12 cellular contexts compared by ENCODE assay signal in genomic region chrX:115563633-115564182, GRCh38. TPM values are rescaled to one million over a fixed set of nuclear protein-coding genes. Genes with fewer than 3 reads are reported as not detected.
A peak's percentile ranks its signal among the peaks of the same experiment; 100 is the strongest.
DNase-seq lines count a peak whose midpoint lies in the region; ATAC-seq and TF ChIP-seq lines count a peak whose summit lies in the region.
"Had no signal": no experiment of that assay in that cellular context is flagged by ENCODE, and none has a peak within 500 bp of the region (broad histone marks: within the 10 kb centered on the region; RNA-seq: fewer than 3 reads in every experiment).

No MANE protein-coding gene starts in this region.

- no peak for TF ChIP-seq EP300 in suprapubic skin (IDR thresholded peaks at IDR 0.05)

- TF ChIP-seq POLR2A in suprapubic skin (IDR thresholded peaks at IDR 0.05) = no peak

- H3K9me3 ChIP-seq in adipocyte (ENCODE audit: control insufficient read depth, low read length) = no peaks in the 10 kb centered on the region
- H3K9me3 ChIP-seq in iPS-18a (ENCODE audit: control insufficient read depth, low read depth, low read length) = no peaks in the 10 kb centered on the region
- H3K9me3 ChIP-seq in suprapubic skin = no peaks in the 10 kb centered on the region

- ATAC-seq in GM21447 (IDR thresholded peaks at IDR 0.05; ENCODE audit: unreplicated experiment) = no peak
- ATAC-seq in GM18873 (IDR thresholded peaks at IDR 0.05; ENCODE audit: low FRiP score, unreplicated experiment) = no peak

- peak overlapping the region; percentile 3 for H3K4me3 ChIP-seq in adipocyte (ENCODE audit: low read length)
- peak overlapping the region; percentile 99 for H3K4me3 ChIP-seq in iPS-18a (ENCODE audit: low read length)
- peak overlapping the region; percentile 62 for H3K4me3 ChIP-seq in suprapubic skin
- H3K4me3 ChIP-seq: SK-N-MC had no signal

- H3K36me3 ChIP-seq in adipocyte (ENCODE audit: control insufficient read depth, insufficient read depth, low read length, severe bottlenecking) (no peaks in the 10 kb centered on the region), iPS-18a (ENCODE audit: control insufficient read depth, low read depth, low read length) (no peaks in the 10 kb centered on the region), suprapubic skin (no peaks in the 10 kb centered on the region)

- H3K27me3 ChIP-seq in adipocyte (replicated peaks; ENCODE audit: control insufficient read depth, insufficient read depth, low read length) (peaks cover 7% of the 10 kb centered on the region), iPS-18a (ENCODE audit: control insufficient read depth, insufficient read depth, low read length) (no peaks in the 10 kb centered on the region), suprapubic skin (no peaks in the 10 kb centered on the region)

- DNase-seq in NCI-H1417 (lab: John Stamatoyannopoulos, UW) = peak in 2 of 3 experiments; percentile 3 to 35
- DNase-seq in NCI-H1417 treated with DMSO at 0.1 percent for 48 hours (lab: John Stamatoyannopoulos, UW) = no peak
- peak; percentile 7 for DNase-seq in adipocyte (ENCODE audit: low read depth)
- no peak for DNase-seq in suprapubic skin (ENCODE audit: low spot score in 2 of 2)
- no peak for DNase-seq in effector CD4-positive, alpha-beta T cell
- DNase-seq: activated CD8-positive, alpha-beta memory T cell treated with anti-CD3 and anti-CD28 coated beads for 24 hours; GDM1; stimulated activated CD4-positive, alpha-beta T cell treated with anti-CD3 and anti-CD28 coated beads, Interleukin-1b, Interleukin-23, amount 100 ng/mL, for 48 hours had no signal

- H3K27ac ChIP-seq in iPS-18a (ENCODE audit: low read length) (no peak overlapping the region), suprapubic skin (no peak overlapping the region)
- H3K27ac ChIP-seq: SK-N-MC had no signal

- peaks cover 19% of the 10 kb centered on the region for H3K4me1 ChIP-seq in adipocyte (ENCODE audit: control insufficient read depth, insufficient read depth, low read length)
- peaks cover 20% of the 10 kb centered on the region for H3K4me1 ChIP-seq in iPS-18a (ENCODE audit: control insufficient read depth, low read depth, low read length)
- peaks cover 12% of the 10 kb centered on the region for H3K4me1 ChIP-seq in suprapubic skin

- 44% methylated on average over 4 of the region's 4 CpGs for WGBS in suprapubic skin

- H3K9ac ChIP-seq in adipocyte (ENCODE audit: low read length) (peak overlapping the region; percentile 45), iPS-18a (ENCODE audit: low read length) (no peak overlapping the region)

- no peak for TF ChIP-seq CTCF in suprapubic skin (IDR thresholded peaks at IDR 0.05)

RNA-seq across cellular contexts. Expression of gene PLS3, which starts 2.7 kb away (rescaled TPM):
- 100 to 1,000 TPM in 3 of 4 donors, 10 to 100 TPM in 1; 74.7 to 145 (median 136) TPM for total RNA-seq in suprapubic skin

Comparison
In these comparisons a context has a peak if more than half of its experiments do, and no peak if none do; other contexts are left out.
1. DNase-seq: peak in NCI-H1417 (2 of 3) and adipocyte (single experiment); none in NCI-H1417 treated with DMSO at 0.1 percent for 48 hours (single experiment), suprapubic skin (0 of 2) and effector CD4-positive, alpha-beta T cell (single experiment).
2. H3K4me3 ChIP-seq: peak in every context shown above with its lines; median percentile 99 in iPS-18a; 62 in suprapubic skin; 3 in adipocyte.